Comparison of ENCODE assay signal across 8 cellular contexts in genomic region chr12:42237052-42237852, GRCh38. TPM values are rescaled to one million over a fixed set of nuclear protein-coding genes. Genes with fewer than 3 reads are reported as not detected.
DNase-seq lines count a peak whose midpoint lies in the region; ATAC-seq and TF ChIP-seq lines count a peak whose summit lies in the region.

No MANE protein-coding gene starts in this region.

- peak; percentile 82 for ATAC-seq in GM18502 (IDR thresholded peaks at IDR 0.05; ENCODE audit: poor library complexity, unreplicated experiment)
- ATAC-seq in HG02943 (IDR thresholded peaks at IDR 0.05; ENCODE audit: low read depth, unreplicated experiment): peak; percentile 78

- TF ChIP-seq CTCF in 22Rv1 (IDR thresholded peaks at IDR 0.05): peak; percentile 83
- TF ChIP-seq CTCF in brain (conservative IDR thresholded peaks at IDR 0.05): peak; percentile 11 to 62

- peak overlapping the region; percentile 84 for H3K4me2 ChIP-seq in skeletal muscle satellite cell (ENCODE audit: low read length)

- peak overlapping the region; percentile 90 to 97 (median 91) for H3K4me3 Mint-ChIP-seq in brain

- no peaks in the 10 kb centered on the region for H3K9me3 Mint-ChIP-seq in brain

- peaks cover 4% of the 10 kb centered on the region for H3K27me3 Mint-ChIP-seq in brain

- peak; percentile 66 for DNase-seq in NCI-H2029 (lab: John Stamatoyannopoulos, UW)
- DNase-seq in UCSD-AML1 (lab: John Stamatoyannopoulos, UW; ENCODE audit: unreplicated experiment): peak; percentile 81

- H3K36me3 ChIP-seq in iPS-18a (ENCODE audit: control insufficient read depth, low read depth, low read length) (no peaks in the 10 kb centered on the region), skeletal muscle satellite cell (ENCODE audit: insufficient read depth, low read length) (peaks cover 7% of the 10 kb centered on the region)

- H3K27ac ChIP-seq in 22Rv1: peak overlapping the region; percentile 80
- no peak overlapping the region for H3K27ac ChIP-seq in iPS-18a (ENCODE audit: low read length)

- H3K4me1 ChIP-seq in iPS-18a (ENCODE audit: control insufficient read depth, low read depth, low read length) (peaks cover 14% of the 10 kb centered on the region), skeletal muscle satellite cell (ENCODE audit: control insufficient read depth, insufficient read depth, low read length) (peaks cover 20% of the 10 kb centered on the region)

- H3K9me3 ChIP-seq in iPS-18a (ENCODE audit: control insufficient read depth, low read depth, low read length): no peaks in the 10 kb centered on the region
- no peaks in the 10 kb centered on the region for H3K9me3 ChIP-seq in skeletal muscle satellite cell (replicated peaks; ENCODE audit: low read length)

- H3K27me3 ChIP-seq in iPS-18a (ENCODE audit: control insufficient read depth, insufficient read depth, low read length) (peaks cover 68% of the 10 kb centered on the region), skeletal muscle satellite cell (ENCODE audit: control insufficient read depth, insufficient read depth, low read length) (no peaks in the 10 kb centered on the region)

- H3K36me3 Mint-ChIP-seq in brain: peaks cover 36% of the 10 kb centered on the region

- H3K9ac ChIP-seq in iPS-18a (ENCODE audit: low read length): no peak overlapping the region
- peak overlapping the region; percentile 94 for H3K9ac ChIP-seq in skeletal muscle satellite cell (ENCODE audit: low read depth, low read length)

- peaks cover 59% of the 10 kb centered on the region for H3K4me1 Mint-ChIP-seq in brain

- H3K4me3 ChIP-seq in iPS-18a (ENCODE audit: low read length) (peak overlapping the region; percentile 72), skeletal muscle satellite cell (ENCODE audit: low read length) (peak overlapping the region; percentile 83)

- peak overlapping the region; percentile 92 to 97 (median 93) for H3K27ac Mint-ChIP-seq in brain

RNA-seq across cellular contexts. Expression of gene YAF2, which starts 0.8 kb away (rescaled TPM):
- polyA plus RNA-seq in brain (ENCODE audit: insufficient read depth, low read depth, low replicate concordance): 10.2 TPM
- total RNA-seq in skeletal muscle satellite cell (2012; rRNA removed): 10.9 and 15.2 TPM in 2 replicates
